ENCODE assay signal across 33 cellular contexts in the genomic region with DNA sequence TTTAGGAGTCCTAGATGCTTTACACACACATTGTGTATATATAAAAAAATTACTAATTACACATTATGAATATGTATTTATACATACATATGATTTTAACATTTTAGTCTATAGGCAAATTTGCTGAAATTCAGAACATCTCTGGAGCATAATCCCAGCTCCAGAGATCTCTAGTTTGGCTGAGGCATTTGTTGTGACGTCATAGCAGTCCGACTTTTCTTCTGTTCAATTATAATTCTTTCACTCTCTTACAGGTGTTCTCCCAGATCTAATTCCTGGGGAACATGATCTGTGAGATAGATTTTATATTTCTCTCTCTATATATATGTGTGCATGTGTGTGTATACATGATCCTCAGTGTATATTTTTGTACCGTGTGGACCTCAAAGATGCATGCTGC.
DNase-seq lines count a peak whose midpoint lies in the region; ATAC-seq, FAIRE-seq and TF ChIP-seq lines count a peak whose summit lies in the region.
"Had no signal": no experiment of that assay in that cellular context is flagged by ENCODE, and none has a peak within 500 bp of the region (broad histone marks: within the 10 kb centered on the region; RNA-seq: fewer than 3 reads in every experiment).

No MANE protein-coding gene starts in this region.

- no peak for ATAC-seq in HepG2
- ATAC-seq in right lobe of liver, result no peak
- ATAC-seq: A549; CD8-positive, alpha-beta T cell had no signal

- H3K4me1 ChIP-seq in HepG2 (ENCODE audit: insufficient read depth, low read length), result no peaks in the 10 kb centered on the region
- no peaks in the 10 kb centered on the region for H3K4me1 ChIP-seq in right lobe of liver
- H3K4me1 ChIP-seq in HEK293 (ENCODE audit: control insufficient read depth, insufficient read depth, low read length), result no peaks in the 10 kb centered on the region
- no peaks in the 10 kb centered on the region for H3K4me1 ChIP-seq in vagina
- H3K4me1 ChIP-seq: A549; BE2C; BLaER1; BLaER1 treated with 17β-estradiol and CSF1 and Interleukin-3, amounts not matched to agents 10 nM and 100 nM; Caco-2 had no signal

- H3K4me3 ChIP-seq in HepG2 (replicated peaks in 1 of 3; ENCODE audit: insufficient read depth in 1 of 3, low read depth in 2 of 3, low read length in 3 of 3) (no peak overlapping the region), right lobe of liver (no peak overlapping the region), HEK293 (ENCODE audit: low read depth, low read length) (no peak overlapping the region), vagina (no peak overlapping the region)
- H3K4me3 ChIP-seq: A549; BLaER1; BLaER1 treated with 17β-estradiol and CSF1 and Interleukin-3, amounts not matched to agents 10 nM and 100 nM had no signal

- H3K27ac ChIP-seq in HepG2 (ENCODE audit: extremely low read length, insufficient read depth, low read length), result no peak overlapping the region
- no peak overlapping the region for H3K27ac ChIP-seq in right lobe of liver
- H3K27ac ChIP-seq in HEK293 (ENCODE audit: extremely low read depth, low read depth, low read length), result no peak overlapping the region
- H3K27ac ChIP-seq in vagina, result no peak overlapping the region
- H3K27ac ChIP-seq: 22Rv1; A549; BLaER1; BLaER1 treated with 17β-estradiol and CSF1 and Interleukin-3, amounts not matched to agents 10 nM and 100 nM; C4-2B had no signal

- H3K36me3 ChIP-seq in HepG2 (replicated peaks in 1 of 2; ENCODE audit: control insufficient read depth in 1 of 2, insufficient read depth in 2 of 2, low read length in 2 of 2) (no peaks in the 10 kb centered on the region), right lobe of liver (no peaks in the 10 kb centered on the region), HEK293 (ENCODE audit: control insufficient read depth in 2 of 2, insufficient read depth in 1 of 2, low read length in 2 of 2) (no peaks in the 10 kb centered on the region), vagina (no peaks in the 10 kb centered on the region)
- H3K36me3 ChIP-seq: BE2C; BLaER1; BLaER1 treated with 17β-estradiol and CSF1 and Interleukin-3, amounts not matched to agents 10 nM and 100 nM had no signal

- CTCF ChIA-PET in HepG2 (lab: Yijun Ruan, JAX; ENCODE audit: low intra/inter-chr PET ratio, low total read pairs), result no interaction called here
- CTCF ChIA-PET in HEK293 (lab: Yijun Ruan, JAX), result no interaction called here

- 0% methylated on average over 3 of the region's 3 CpGs for WGBS in HepG2 (ENCODE audit: low lambda C conversion rate)
- WGBS in right lobe of liver (ENCODE audit: insufficient coverage, low coverage, low lambda C conversion rate, missing lambda C conversion rate), result 56% methylated on average over 3 of the region's 3 CpGs

- no peak for FAIRE-seq in HepG2 (lab: Jason Lieb, UNC)
- FAIRE-seq in RCC 7860 (lab: Jason Lieb, UNC), result no peak
- FAIRE-seq: A204.1, A549, D721Med had no signal

- TF ChIP-seq RAD21 in HepG2 (CRISPR knock-in tag; IDR thresholded peaks at IDR 0.05), result no peak

- H2AFZ ChIP-seq in HepG2 (ENCODE audit: low read length), result no peak overlapping the region

- H3K79me2 ChIP-seq in HepG2 (ENCODE audit: insufficient read depth, low read length), result no peaks in the 10 kb centered on the region

- in situ Hi-C loops in HepG2 (cut with HindIII; ENCODE audit: extremely low pct_ligation_motif_present, low pct_unique_long_range_greater_than_20kb) (no loop called here), GM13976 (cut with MboI; ENCODE audit: low sequenced_read_pairs, unreplicated experiment) (no loop called here)

- DNase-seq in HepG2 (ENCODE audit: low spot score) (no peak), right lobe of liver (no peak), GM13976 (ENCODE audit: low spot score) (peak; percentile 7), vagina (ENCODE audit: extremely low spot score in 2 of 2) (no peak), RCC 7860 (ENCODE audit: low spot score) (no peak)
- DNase-seq: 8988T; ACHN; AML-193; BE2C; C1 segment of cervical spinal cord; Caco-2; Calu3; CD4-positive, alpha-beta memory T cell; CD4-positive, alpha-beta T cell; CD4-positive, CD25-positive, alpha-beta regulatory T cell; CD8-positive, alpha-beta memory T cell; CD8-positive, alpha-beta T cell; COR-L47; DMS 273 treated with DMSO at 0.1 percent for 48 hours; DMS153; DMS53; DMS79; DMS79 treated with DMSO at 0.1 percent for 48 hours; DND-41; EL had no signal

- TF ChIP-seq CTCF in HepG2 (CRISPR knock-in tag; IDR thresholded peaks at IDR 0.05) (no peak), right lobe of liver (IDR thresholded peaks at IDR 0.05) (no peak), GM13976 (IDR thresholded peaks at IDR 0.05; ENCODE audit: borderline replicate concordance, control extremely low read depth, extremely low read depth, insufficient read depth, missing control alignments) (no peak), HEK293 (tag by site-specific recombination; IDR thresholded peaks at IDR 0.05) (no peak), vagina (IDR thresholded peaks at IDR 0.05) (no peak)

- BruUV-seq in HepG2 (replicated peaks; lab: Mats Ljungman, UMichigan), result no TSS peak

- H4K20me1 ChIP-seq in HepG2 (ENCODE audit: insufficient read depth, low read length), result no peaks in the 10 kb centered on the region
- H4K20me1 ChIP-seq: BLaER1; BLaER1 treated with 17β-estradiol and CSF1 and Interleukin-3, amounts not matched to agents 10 nM and 100 nM had no signal

- H3K9me3 ChIP-seq in HepG2 (ENCODE audit: low read length) (no peaks in the 10 kb centered on the region), right lobe of liver (no peaks in the 10 kb centered on the region), HEK293 (ENCODE audit: control insufficient read depth, insufficient read depth, low read depth, low read length) (no peaks in the 10 kb centered on the region), vagina (no peaks in the 10 kb centered on the region)
- H3K9me3 ChIP-seq: A549; BE2C; BLaER1; BLaER1 treated with 17β-estradiol and CSF1 and Interleukin-3, amounts not matched to agents 10 nM and 100 nM; Caco-2 had no signal

- TF ChIP-seq EP300 in HepG2 (IDR thresholded peaks at IDR 0.05; ENCODE audit: low read depth in 2 of 2, low read length in 2 of 2) (no peak), HepG2 (CRISPR knock-in tag; IDR thresholded peaks at IDR 0.05; ENCODE audit: borderline replicate concordance) (no peak)

- TF ChIP-seq POLR2A in HepG2 (IDR thresholded peaks at IDR 0.05; ENCODE audit: insufficient read depth in 1 of 2, low read depth in 2 of 2, low read length in 2 of 2), result no peak
- no peak for TF ChIP-seq POLR2A in right lobe of liver (IDR thresholded peaks at IDR 0.05)
- TF ChIP-seq POLR2A in vagina (IDR thresholded peaks at IDR 0.05), result no peak

- no peaks in the 10 kb centered on the region for H3K27me3 ChIP-seq in HepG2 (ENCODE audit: control insufficient read depth in 1 of 2, insufficient read depth in 2 of 2, low read length in 2 of 2)
- no peaks in the 10 kb centered on the region for H3K27me3 ChIP-seq in right lobe of liver
- no peaks in the 10 kb centered on the region for H3K27me3 ChIP-seq in vagina
- H3K27me3 ChIP-seq: BE2C; BLaER1; BLaER1 treated with 17β-estradiol and CSF1 and Interleukin-3, amounts not matched to agents 10 nM and 100 nM had no signal

- no peak overlapping the region for H3K4me2 ChIP-seq in HepG2 (ENCODE audit: low read depth, low read length)
- H3K4me2 ChIP-seq: A549; BLaER1; BLaER1 treated with 17β-estradiol and CSF1 and Interleukin-3, amounts not matched to agents 10 nM and 100 nM had no signal

- no peak overlapping the region for H3K9ac ChIP-seq in HepG2 (ENCODE audit: insufficient read depth, low read depth, low read length)
- H3K9ac ChIP-seq: BLaER1; BLaER1 treated with 17β-estradiol and CSF1 and Interleukin-3, amounts not matched to agents 10 nM and 100 nM had no signal

- intact Hi-C loops in HepG2 (cut with micrococcal nuclease; ENCODE audit: unreplicated experiment) (no loop called here), right lobe of liver (cut with DNase I) (no loop called here), vagina (cut with DNase I) (no loop called here)

- POLR2A ChIA-PET in HepG2 (lab: Yijun Ruan, JAX) (no interaction called here), HEK293 (lab: Yijun Ruan, JAX) (no interaction called here)

TF ChIP-seq in HepG2, 621 proteins besides CTCF, POLR2A, EP300 and RAD21 (continues in another document):
- no peak for TF ChIP-seq SKI (IDR thresholded peaks at IDR 0.05; ENCODE audit: partially characterized antibody)
- no peak for TF ChIP-seq PHF5A (CRISPR knock-in tag; IDR thresholded peaks at IDR 0.05; ENCODE audit: low read depth, unreplicated experiment)
- no peak for TF ChIP-seq PRPF4 (IDR thresholded peaks at IDR 0.05; ENCODE audit: low read depth, low read length, poor library complexity, severe bottlenecking)
- TF ChIP-seq KMT2B (CRISPR knock-in tag; IDR thresholded peaks at IDR 0.05), result no peak
- TF ChIP-seq FOXA1 (IDR thresholded peaks at IDR 0.05), result no peak
- TF ChIP-seq FOXA1 (CRISPR knock-in tag; IDR thresholded peaks at IDR 0.05), result no peak
- TF ChIP-seq MLLT10 (CRISPR knock-in tag; IDR thresholded peaks at IDR 0.05), result no peak
- TF ChIP-seq ZNF382 (CRISPR knock-in tag; IDR thresholded peaks at IDR 0.05; ENCODE audit: borderline replicate concordance), result no peak
- TF ChIP-seq ZNF790 (CRISPR knock-in tag; IDR thresholded peaks at IDR 0.05; ENCODE audit: borderline replicate concordance), result no peak
- no peak for TF ChIP-seq ZFY (CRISPR knock-in tag; IDR thresholded peaks at IDR 0.05)

TF ChIP-seq in HEK293, 187 proteins besides CTCF, POLR2A, EP300 and RAD21 (continues in another document):
- TF ChIP-seq ZNF580 (tag by site-specific recombination; IDR thresholded peaks at IDR 0.05) (no peak), ZNF391 (tag by site-specific recombination; IDR thresholded peaks at IDR 0.05; ENCODE audit: borderline replicate concordance, low read depth) (no peak), ATF2 (tag by site-specific recombination; IDR thresholded peaks at IDR 0.05; ENCODE audit: low read depth) (0 out of 2 replicates have a peak, but pooled peaks have one; percentile 15), ZNF544 (tag by site-specific recombination; IDR thresholded peaks at IDR 0.05) (no peak)

Comparison
In these comparisons a context has a peak if more than half of its experiments do, and no peak if none do; other contexts are left out.
1. Of the 63 proteins assayed by ChIP-seq in both HepG2 and HEK293: peak only in HepG2: none; only in HEK293: ATF2; in both: none; in neither: 62.